ENCODE assay signal across 17 cellular contexts in genomic region chr18:62799977-62800376, GRCh38.
"Had no signal": no experiment of that assay in that cellular context is flagged by ENCODE, and none has a peak within 500 bp of the region (broad histone marks: within the 10 kb centered on the region; RNA-seq: fewer than 3 reads in every experiment).

No MANE protein-coding gene starts in this region.

- FAIRE-seq: urothelium cell line had no signal

- H3K9me3 ChIP-seq: mucosa of descending colon, stomach, testis had no signal

- H3K27ac ChIP-seq: stomach, testis had no signal

- H3K4me3 ChIP-seq: lung, mucosa of descending colon, stomach, testis had no signal

- H3K36me3 ChIP-seq: stomach had no signal

- DNase-seq: activated CD4-positive, alpha-beta T cell treated with anti-CD3 and anti-CD28 coated beads, Interleukin-2, amount 50 U/mL, for 1 hour; activated naive CD4-positive, alpha-beta T cell; activated naive CD8-positive, alpha-beta T cell treated with anti-CD3 and anti-CD28 coated beads, Interleukin-2, amount 10 ng/mL, durations not matched to agents 7 days and 5 days; activated T-cell treated with anti-CD3 and anti-CD28 coated beads for 4 hours; anterior cingulate cortex; effector memory CD8-positive, alpha-beta T cell; foreskin melanocyte; left cardiac atrium; mucosa of descending colon; naive thymus-derived CD8-positive, alpha-beta T cell; stimulated activated CD4-positive, alpha-beta T cell treated with anti-CD3 and anti-CD28 coated beads, Interleukin-12 subunit alpha, Interleukin-12 subunit beta, amount 100 ng/mL, for 4 hours; stimulated activated CD4-positive, alpha-beta T cell treated with anti-CD3 and anti-CD28 coated beads, Interleukin-2, amount 100 ng/mL, for 24 hours; stomach; testis had no signal

- H3K27me3 ChIP-seq: stomach, testis had no signal

- ATAC-seq: activated CD4-positive, CD25-positive, alpha-beta regulatory T cell treated with anti-CD3 and anti-CD28 coated beads, Interleukin-2, amount 50 U/mL, for 24 hours; effector memory CD8-positive, alpha-beta T cell; left cardiac atrium; mucosa of descending colon; naive thymus-derived CD8-positive, alpha-beta T cell had no signal
